ENCODE assay signal across 8 cellular contexts in genomic region chr15:90002428-90002844, GRCh38. TPM values are rescaled to one million over a fixed set of nuclear protein-coding genes. Genes with fewer than 3 reads are reported as not detected.
DNase-seq lines count a peak whose midpoint lies in the region; ATAC-seq, FAIRE-seq and TF ChIP-seq lines count a peak whose summit lies in the region.

No MANE protein-coding gene starts in this region.

- H2BK120ac ChIP-seq in IMR-90 (ENCODE audit: low read depth, low read length): peak overlapping the region; percentile 5; the same call in 1 of the 2 replicates

- peak overlapping the region; percentile 53; the same call in 1 of the 2 replicates for H3K23ac ChIP-seq in IMR-90 (ENCODE audit: low read depth, low read length)

- peak overlapping the region; percentile 60 for H2BK5ac ChIP-seq in IMR-90 (ENCODE audit: low read depth, low read length, poor library complexity, severe bottlenecking)

- TF ChIP-seq CTCF in IMR-90 (conservative IDR thresholded peaks at IDR 0.05; ENCODE audit: low read depth, low read length): no peak
- TF ChIP-seq CTCF in epithelial cell of esophagus (IDR thresholded peaks at IDR 0.05; ENCODE audit: insufficient read depth, low read depth, low read length, missing control alignments): no peak
- TF ChIP-seq CTCF in upper lobe of left lung (IDR thresholded peaks at IDR 0.05): peak in 1 of 6 experiments; percentile 8

- intact Hi-C loops in IMR-90 (cut with micrococcal nuclease): no loop called here

- H3K36me3 ChIP-seq in IMR-90 (ENCODE audit: control insufficient read depth, insufficient read depth, low read length): no peaks in the 10 kb centered on the region; the same call in 1 of the 2 replicates
- H3K36me3 ChIP-seq in muscle layer of colon (ENCODE audit: insufficient read depth, low read length): no peaks in the 10 kb centered on the region
- no peaks in the 10 kb centered on the region for H3K36me3 ChIP-seq in upper lobe of left lung

- H3K27ac ChIP-seq in IMR-90 (ENCODE audit: insufficient read depth, low read length) (peak overlapping the region; percentile 69), muscle layer of colon (ENCODE audit: low read depth, low read length) (peak overlapping the region; percentile 86), upper lobe of left lung (peak overlapping the region; percentile 93 to 97 (median 94))

- ATAC-seq in IMR-90 (ENCODE audit: low read depth) (peak; percentile 8), upper lobe of left lung (ENCODE audit: low FRiP score in 2 of 2) (peak in 1 of 2 donors; percentile 43), GM18519 (IDR thresholded peaks at IDR 0.05; ENCODE audit: low FRiP score, unreplicated experiment) (no peak)

- BruUV-seq in IMR-90 (replicated peaks; lab: Mats Ljungman, UMichigan): no TSS peak

- dilution Hi-C loops in IMR-90 (cut with HindIII; ENCODE audit: low sequenced_read_pairs, unreplicated experiment): no loop called here

- peak overlapping the region; percentile 44 for H3K18ac ChIP-seq in IMR-90 (ENCODE audit: low read depth, low read length)

- peak overlapping the region; percentile 91 for H2AFZ ChIP-seq in IMR-90 (replicated peaks; ENCODE audit: low read length, poor library complexity)

- H3K4me1 ChIP-seq in IMR-90 (ENCODE audit: control insufficient read depth, insufficient read depth, low read length): peaks cover 30% of the 10 kb centered on the region
- H3K4me1 ChIP-seq in muscle layer of colon (ENCODE audit: insufficient read depth, low read length): peaks cover 44% of the 10 kb centered on the region
- peaks cover 51 to 79% (median 60%) of the 10 kb centered on the region in 4 donors for H3K4me1 ChIP-seq in upper lobe of left lung

- no peak for TF ChIP-seq EP300 in upper lobe of left lung (IDR thresholded peaks at IDR 0.05)

- peak overlapping the region; percentile 55 for H3K4ac ChIP-seq in IMR-90 (ENCODE audit: low read depth, low read length)

- H3K79me1 ChIP-seq in IMR-90 (ENCODE audit: low read depth in 1 of 2, low read length in 2 of 2): peaks cover 27 to 63% of the 10 kb centered on the region in 2 experiments

- DNase-seq in A172 (ENCODE audit: low spot score) (peak; percentile 26), GM12892 (ENCODE audit: insufficient read length) (peak; percentile 53), IMR-90 (peak; percentile 46), epithelial cell of esophagus (ENCODE audit: low read depth) (peak; percentile 58), upper lobe of left lung (peak; percentile 60 to 89)
- DNase-seq in activated CD4-positive, CD25-positive, alpha-beta regulatory T cell treated with anti-CD3 and anti-CD28 coated beads, Interleukin-2, amount 50 U/mL, for 72 hours: peak; percentile 48

- H2BK15ac ChIP-seq in IMR-90 (ENCODE audit: low read depth, low read length): no peak overlapping the region

- WGBS in IMR-90 (ENCODE audit: extremely low coverage in 2 of 2, insufficient read length in 1 of 2), 2 experiments: 0% methylated on average over 1 of the region's 27 CpGs; no CpG with 5 or more reads in 1 of the 2 experiments
- WGBS in upper lobe of left lung, 2 donors: 0 to 2% methylated on average over 2 to 17 of the region's 27 CpGs

- peak overlapping the region; percentile 83 for H3K4me3 ChIP-seq in IMR-90 (ENCODE audit: insufficient read depth, low read depth, low read length)
- peak overlapping the region; percentile 73 for H3K4me3 ChIP-seq in epithelial cell of esophagus (ENCODE audit: low read length)
- peak overlapping the region; percentile 71 to 82 for H3K4me3 ChIP-seq in muscle layer of colon (ENCODE audit: low read depth in 1 of 2, low read length in 2 of 2)
- H3K4me3 ChIP-seq in upper lobe of left lung: peak overlapping the region; percentile 64 to 86 (median 68)

- in situ Hi-C loops in IMR-90 (cut with MboI; ENCODE audit: low sequenced_read_pairs): no loop called here

- peak overlapping the region; percentile 26 to 46; a peak in 3 of 4 replicates for H4K8ac ChIP-seq in IMR-90 (ENCODE audit: low read depth in 2 of 2, low read length in 2 of 2)

- CTCF ChIA-PET in IMR-90 (lab: Yijun Ruan, JAX): interaction anchor here (0.5 kb wide), 1 partner anchor 84 kb away, joined by 3 read pairs; no protein-coding TSS in a partner anchor

- H3K14ac ChIP-seq in IMR-90 (replicated peaks; ENCODE audit: low read depth, low read length): peak overlapping the region; percentile 67

- no peaks in the 10 kb centered on the region for H3K27me3 ChIP-seq in IMR-90 (ENCODE audit: control insufficient read depth, insufficient read depth, low read length)
- H3K27me3 ChIP-seq in muscle layer of colon (ENCODE audit: control insufficient read depth in 1 of 2, insufficient read depth in 2 of 2, low read length in 2 of 2): no peaks in the 10 kb centered on the region
- H3K27me3 ChIP-seq in upper lobe of left lung: no peaks in the 10 kb centered on the region

- peak overlapping the region; percentile 36 for H2AK5ac ChIP-seq in IMR-90 (ENCODE audit: low read depth, low read length)

- H3K4me2 ChIP-seq in IMR-90 (ENCODE audit: low read depth, low read length): peak overlapping the region; percentile 98

- H3K9me3 ChIP-seq in IMR-90 (ENCODE audit: control insufficient read depth, insufficient read depth, low read length): no peaks in the 10 kb centered on the region
- H3K9me3 ChIP-seq in muscle layer of colon (ENCODE audit: low read length): no peaks in the 10 kb centered on the region
- H3K9me3 ChIP-seq in upper lobe of left lung: no peaks in the 10 kb centered on the region

- TF ChIP-seq POLR2A in GM12892 (IDR thresholded peaks at IDR 0.05; ENCODE audit: low read depth, low read length) (peak; percentile 42; the same call in 1 of the 2 replicates), IMR-90 (IDR thresholded peaks at IDR 0.05; ENCODE audit: low read depth, low read length) (no peak), upper lobe of left lung (IDR thresholded peaks at IDR 0.05) (no peak)

- H3K9ac ChIP-seq in IMR-90 (ENCODE audit: low read depth, low read length): peak overlapping the region; percentile 68
- no peak overlapping the region for H3K9ac ChIP-seq in muscle layer of colon (ENCODE audit: low read length)

- peak overlapping the region; percentile 76 for H4K5ac ChIP-seq in IMR-90 (ENCODE audit: low read depth, low read length)

- no peak overlapping the region; the same call in 1 of the 2 replicates for H3K56ac ChIP-seq in IMR-90 (ENCODE audit: extremely low read depth, insufficient read depth, low read length)

- peaks cover 40% of the 10 kb centered on the region for H3K9me1 ChIP-seq in IMR-90 (ENCODE audit: insufficient read depth, low read length)

- POLR2A ChIA-PET in IMR-90 (lab: Charles Lee; ENCODE audit: unreplicated experiment): interaction anchor here (0.8 kb wide), 1 partner anchor 90 kb away, joined by 3 read pairs; the partner anchor contains the start of gene ARPIN

- H2BK20ac ChIP-seq in IMR-90 (ENCODE audit: low read depth, low read length): no peak overlapping the region

- H4K20me1 ChIP-seq in IMR-90 (ENCODE audit: insufficient read depth, low read length): peaks cover 25% of the 10 kb centered on the region

- FAIRE-seq in GM12892 (lab: Jason Lieb, UNC): peak; percentile 50

- TF ChIP-seq RAD21 in IMR-90 (IDR thresholded peaks at IDR 0.05; ENCODE audit: low read length): no peak

- H4K91ac ChIP-seq in IMR-90 (ENCODE audit: insufficient read depth, low read depth, low read length): peak overlapping the region; percentile 45

- H2AK9ac ChIP-seq in IMR-90 (replicated peaks; ENCODE audit: low read depth, low read length, poor library complexity): peak overlapping the region; percentile 56

TF ChIP-seq in IMR-90, 13 proteins besides CTCF, POLR2A, EP300 and RAD21:
- TF ChIP-seq RFX5 (IDR thresholded peaks at IDR 0.05; ENCODE audit: low read depth, low read length) (no peak), NFE2L2 (IDR thresholded peaks at IDR 0.05; ENCODE audit: low read depth, low read length) (no peak), BHLHE40 (IDR thresholded peaks at IDR 0.05; ENCODE audit: low read depth, low read length) (no peak), MXI1 (IDR thresholded peaks at IDR 0.05; ENCODE audit: borderline replicate concordance, low read depth, low read length) (no peak)

RNA-seq across cellular contexts. Expression of gene ZNF710, which starts 1.3 kb away (rescaled TPM):
- 6.2 and 6.6 TPM in 2 replicates for total RNA-seq in A172 (2014; rRNA removed; shearing (Covaris generic))
- 9.0 TPM for polyA plus RNA-seq in GM12892 (2012; ENCODE audit: missing spikeins)
- total RNA-seq in IMR-90 (2012; rRNA removed) (8.2 and 8.9 TPM in 2 replicates), upper lobe of left lung (10 to 100 TPM; 26.0 to 51.3 (median 44.5) TPM)
- 7.6 and 9.2 TPM in 2 replicates for polyA plus RNA-seq in IMR-90 (2012; rRNA removed)
- polyA plus RNA-seq in IMR-90 (2012; cell fraction: cytosol; rRNA removed): 4.4 and 6.6 TPM in 2 replicates
- 12.5 and 18.6 TPM in 2 replicates for polyA plus RNA-seq in IMR-90 (2012; cell fraction: nucleus; rRNA removed; ENCODE audit: low replicate concordance)
